Comparison of ENCODE assay signal across 16 cellular contexts in genomic region chr9:126501383-126502331, GRCh38.
A peak's percentile ranks its signal among the peaks of the same experiment; 100 is the strongest.
DNase-seq lines count a peak whose midpoint lies in the region; ATAC-seq and TF ChIP-seq lines count a peak whose summit lies in the region.
"Had no signal": no experiment of that assay in that cellular context is flagged by ENCODE, and none has a peak within 500 bp of the region (broad histone marks: within the 10 kb centered on the region; RNA-seq: fewer than 3 reads in every experiment).

No MANE protein-coding gene starts in this region.

- ATAC-seq in CD8-positive, alpha-beta T cell = no peak

- intact Hi-C loops in dorsolateral prefrontal cortex (cut with DNase I) = loop anchor here (1.0 to 10.0 kb wide), 5 partner anchors 55 to 281 kb away; no protein-coding TSS in a partner anchor
- intact Hi-C loops in CD8-positive, alpha-beta T cell (cut with DNase I, micrococcal nuclease) = loop anchor here (1.0 kb wide), 1 partner anchor 57 kb away; no protein-coding TSS in a partner anchor

- POLR2A ChIA-PET in CD8-positive, alpha-beta T cell (lab: Charles Lee) = no interaction called here

- TF ChIP-seq CTCF in dorsolateral prefrontal cortex (IDR thresholded peaks at IDR 0.05 in 54 of 56, conservative IDR thresholded peaks at IDR 0.05 in 2 of 56; ENCODE audit: low read depth in 1 of 56, partially characterized antibody in 56 of 56) = peak in 3 of 56 donors; percentile 10 to 34 (median 14)
- TF ChIP-seq CTCF in osteoblast (IDR thresholded peaks at IDR 0.05; ENCODE audit: extremely low read depth, low read depth, low read length) = peak; percentile 14
- no peak for TF ChIP-seq CTCF in CD8-positive, alpha-beta T cell (IDR thresholded peaks at IDR 0.05)

- no peak overlapping the region for H3K4me3 ChIP-seq in BLaER1 treated with 17β-estradiol and CSF1 and Interleukin-3, amounts not matched to agents 10 nM and 100 nM
- no peak overlapping the region for H3K4me3 ChIP-seq in NT2/D1 (ENCODE audit: insufficient read length, low read depth)
- H3K4me3 ChIP-seq in dorsolateral prefrontal cortex = peak overlapping the region in 13 of 59 donors; percentile 2 to 65 (median 21)
- no peak overlapping the region for H3K4me3 ChIP-seq in osteoblast (ENCODE audit: insufficient read depth, low read length)
- no peak overlapping the region for H3K4me3 ChIP-seq in CD8-positive, alpha-beta T cell (ENCODE audit: low read depth, low read length)
- H3K4me3 ChIP-seq: GM23248 had no signal

- DNase-seq in NT2/D1 (ENCODE audit: low read depth, low spot score) = no peak
- peak in 1 of 10 donors; percentile 44 for DNase-seq in dorsolateral prefrontal cortex
- no peak for DNase-seq in osteoblast (ENCODE audit: insufficient read length, low spot score, missing footprints)
- no peak for DNase-seq in activated naive CD4-positive, alpha-beta T cell treated with anti-CD3 and anti-CD28 coated beads, Interleukin-2, amount 10 ng/mL, durations not matched to agents 7 days and 5 days
- DNase-seq in activated CD4-positive, alpha-beta T cell treated with anti-CD3 and anti-CD28 coated beads for 4 hours = no peak
- no peak for DNase-seq in CD8-positive, alpha-beta T cell
- no peak for DNase-seq in UCSD-AML1 (lab: John Stamatoyannopoulos, UW; ENCODE audit: unreplicated experiment)

- peaks cover 38 to 60% (median 46%) of the 10 kb centered on the region in 10 experiments for H3K4me1 ChIP-seq in BLaER1 treated with 17β-estradiol and CSF1 and Interleukin-3, amounts not matched to agents 10 nM and 100 nM
- peaks cover 21% of the 10 kb centered on the region for H3K4me1 ChIP-seq in NT2/D1 (ENCODE audit: insufficient read depth, insufficient read length)
- peaks cover 18% of the 10 kb centered on the region for H3K4me1 ChIP-seq in osteoblast (ENCODE audit: insufficient read depth, low read length)
- peaks cover 13% of the 10 kb centered on the region for H3K4me1 ChIP-seq in CD8-positive, alpha-beta T cell (ENCODE audit: insufficient read depth, low read length)

- H3K79me2 ChIP-seq in osteoblast (ENCODE audit: insufficient read depth, low read length) = no peaks in the 10 kb centered on the region

- peaks cover 0 to 13% (median 11%) of the 10 kb centered on the region in 11 experiments; a peak in 14 of 22 replicates for H3K27me3 ChIP-seq in BLaER1 treated with 17β-estradiol and CSF1 and Interleukin-3, amounts not matched to agents 10 nM and 100 nM
- H3K27me3 ChIP-seq in NT2/D1 (ENCODE audit: insufficient read depth, insufficient read length) (peaks cover 18% of the 10 kb centered on the region), dorsolateral prefrontal cortex (no peaks in the 10 kb centered on the region), osteoblast (ENCODE audit: insufficient read depth, low read length) (peaks cover 4% of the 10 kb centered on the region)
- H3K27me3 ChIP-seq in CD8-positive, alpha-beta T cell (ENCODE audit: insufficient read depth, low read length) = no peaks in the 10 kb centered on the region

- H3K9ac ChIP-seq in BLaER1 treated with 17β-estradiol and CSF1 and Interleukin-3, amounts not matched to agents 10 nM and 100 nM = no peak overlapping the region
- peak overlapping the region; percentile 53 for H3K9ac ChIP-seq in NT2/D1 (ENCODE audit: insufficient read length, low read depth)
- H3K9ac ChIP-seq: GM23248 had no signal

- H3K4me3 Mint-ChIP-seq in activated naive CD4-positive, alpha-beta T cell treated with anti-CD3 and anti-CD28 coated beads, Interleukin-2, amount 10 ng/mL, durations not matched to agents 7 days and 5 days = no peak overlapping the region
- no peak overlapping the region for H3K4me3 Mint-ChIP-seq in CD8-positive, alpha-beta T cell
- H3K4me3 Mint-ChIP-seq: activated CD4-positive, alpha-beta T cell treated with anti-CD3 and anti-CD28 coated beads for 36 hours; activated CD8-positive, alpha-beta memory T cell treated with anti-CD3 and anti-CD28 coated beads, Interleukin-2, amount 10 ng/mL, durations not matched to agents 7 days and 5 days; activated naive CD8-positive, alpha-beta T cell; activated T-helper 1 cell treated with anti-CD3 and anti-CD28 coated beads, Interleukin-12 subunit alpha, Interleukin-12 subunit beta, Interleukin-2, Interleukin-4 antibody, amounts not matched to agents 30 ng/mL and 10 ng/mL and 1 ng/mL, durations not matched to agents 14 hours and 24 hours and 36 hours; stimulated activated naive CD8-positive, alpha-beta T cell treated with anti-CD3 and anti-CD28 coated beads, Interleukin-15, Interleukin-2, amounts not matched to agents 100 ng/mL and 50 ng/mL, for 24 hours had no signal

- H4K20me1 ChIP-seq in BLaER1 treated with 17β-estradiol and CSF1 and Interleukin-3, amounts not matched to agents 10 nM and 100 nM = peaks cover 0 to 64% (median 16%) of the 10 kb centered on the region in 11 experiments; a peak in 16 of 22 replicates
- H4K20me1 ChIP-seq in osteoblast (ENCODE audit: insufficient read depth, low read length) = peaks cover 15% of the 10 kb centered on the region

- CTCF ChIA-PET in activated naive CD4-positive, alpha-beta T cell treated with anti-CD3 and anti-CD28 coated beads, Interleukin-2, amount 10 ng/mL, durations not matched to agents 7 days and 5 days (lab: Charles Lee) = interaction anchor here (0.6 to 7.5 kb wide), 12 partner anchors 10 to 117 kb away, joined by 3 to 109 read pairs (median 3); no protein-coding TSS in a partner anchor
- CTCF ChIA-PET in CD8-positive, alpha-beta T cell (lab: Charles Lee) = interaction anchor here (0.5 to 8.5 kb wide), 21 partner anchors 8 to 190 kb away, joined by 3 to 187 read pairs (median 4); no protein-coding TSS in a partner anchor

- no peaks in the 10 kb centered on the region for H3K36me3 ChIP-seq in BLaER1 treated with 17β-estradiol and CSF1 and Interleukin-3, amounts not matched to agents 10 nM and 100 nM
- no peaks in the 10 kb centered on the region for H3K36me3 ChIP-seq in NT2/D1 (ENCODE audit: insufficient read depth, insufficient read length, low read length)
- H3K36me3 ChIP-seq in osteoblast (ENCODE audit: insufficient read depth, low read length) = no peaks in the 10 kb centered on the region
- no peaks in the 10 kb centered on the region for H3K36me3 ChIP-seq in CD8-positive, alpha-beta T cell (ENCODE audit: insufficient read depth, low read length)

- peak overlapping the region; percentile 22 to 99 (median 93); a peak in 18 of 22 replicates for H3K4me2 ChIP-seq in BLaER1 treated with 17β-estradiol and CSF1 and Interleukin-3, amounts not matched to agents 10 nM and 100 nM
- no peak overlapping the region for H3K4me2 ChIP-seq in osteoblast (ENCODE audit: insufficient read depth, low read length)

- no peak overlapping the region for H2AFZ ChIP-seq in osteoblast (ENCODE audit: low read length)
- H2AFZ ChIP-seq: GM23248 had no signal

- no peak overlapping the region for H3K27ac ChIP-seq in BLaER1 treated with 17β-estradiol and CSF1 and Interleukin-3, amounts not matched to agents 10 nM and 100 nM
- H3K27ac ChIP-seq in dorsolateral prefrontal cortex (peak overlapping the region in 48 of 59 donors; percentile 0 to 87 (median 70)), osteoblast (ENCODE audit: low read depth, low read length) (no peak overlapping the region)
- H3K27ac ChIP-seq in CD8-positive, alpha-beta T cell (ENCODE audit: low read depth, low read length) = no peak overlapping the region
- H3K27ac ChIP-seq: GM23248 had no signal

- H3K27me3 Mint-ChIP-seq in activated naive CD4-positive, alpha-beta T cell treated with anti-CD3 and anti-CD28 coated beads, Interleukin-2, amount 10 ng/mL, durations not matched to agents 7 days and 5 days = peaks cover 37% of the 10 kb centered on the region
- peaks cover 2% of the 10 kb centered on the region for H3K27me3 Mint-ChIP-seq in CD8-positive, alpha-beta T cell (ENCODE audit: low read depth)

- no peak overlapping the region for H3K27ac Mint-ChIP-seq in activated naive CD4-positive, alpha-beta T cell treated with anti-CD3 and anti-CD28 coated beads, Interleukin-2, amount 10 ng/mL, durations not matched to agents 7 days and 5 days
- H3K27ac Mint-ChIP-seq in CD8-positive, alpha-beta T cell = no peak overlapping the region
- H3K27ac Mint-ChIP-seq: activated CD4-positive, alpha-beta T cell treated with anti-CD3 and anti-CD28 coated beads for 36 hours; activated CD8-positive, alpha-beta memory T cell treated with anti-CD3 and anti-CD28 coated beads, Interleukin-2, amount 10 ng/mL, durations not matched to agents 7 days and 5 days; activated naive CD8-positive, alpha-beta T cell; activated T-helper 1 cell treated with anti-CD3 and anti-CD28 coated beads, Interleukin-12 subunit alpha, Interleukin-12 subunit beta, Interleukin-2, Interleukin-4 antibody, amounts not matched to agents 30 ng/mL and 10 ng/mL and 1 ng/mL, durations not matched to agents 14 hours and 24 hours and 36 hours; stimulated activated naive CD8-positive, alpha-beta T cell treated with anti-CD3 and anti-CD28 coated beads, Interleukin-15, Interleukin-2, amounts not matched to agents 100 ng/mL and 50 ng/mL, for 24 hours; type B pancreatic cell had no signal

- no peaks in the 10 kb centered on the region for H3K9me3 Mint-ChIP-seq in activated naive CD4-positive, alpha-beta T cell treated with anti-CD3 and anti-CD28 coated beads, Interleukin-2, amount 10 ng/mL, durations not matched to agents 7 days and 5 days
- no peaks in the 10 kb centered on the region for H3K9me3 Mint-ChIP-seq in CD8-positive, alpha-beta T cell
- H3K9me3 Mint-ChIP-seq: activated T-helper 1 cell treated with anti-CD3 and anti-CD28 coated beads, Interleukin-12 subunit alpha, Interleukin-12 subunit beta, Interleukin-2, Interleukin-4 antibody, amounts not matched to agents 30 ng/mL and 10 ng/mL and 1 ng/mL, durations not matched to agents 14 hours and 24 hours and 36 hours; CD8-positive, alpha-beta memory T cell; stimulated activated naive CD8-positive, alpha-beta T cell treated with anti-CD3 and anti-CD28 coated beads, Interleukin-15, Interleukin-2, amounts not matched to agents 100 ng/mL and 50 ng/mL, for 24 hours; type B pancreatic cell had no signal

- peaks cover 2% of the 10 kb centered on the region for H3K4me1 Mint-ChIP-seq in activated naive CD4-positive, alpha-beta T cell treated with anti-CD3 and anti-CD28 coated beads, Interleukin-2, amount 10 ng/mL, durations not matched to agents 7 days and 5 days
- peaks cover 20% of the 10 kb centered on the region for H3K4me1 Mint-ChIP-seq in CD8-positive, alpha-beta T cell (ENCODE audit: low read depth)

- H3K9me3 ChIP-seq in BLaER1 treated with 17β-estradiol and CSF1 and Interleukin-3, amounts not matched to agents 10 nM and 100 nM (replicated peaks in 1 of 11) = no peaks in the 10 kb centered on the region
- H3K9me3 ChIP-seq in NT2/D1 (ENCODE audit: insufficient read depth, low read length) (no peaks in the 10 kb centered on the region), osteoblast (ENCODE audit: low read depth, low read length) (no peaks in the 10 kb centered on the region)
- H3K9me3 ChIP-seq in CD8-positive, alpha-beta T cell (ENCODE audit: low read length) = no peaks in the 10 kb centered on the region

- H3K36me3 Mint-ChIP-seq in activated naive CD4-positive, alpha-beta T cell treated with anti-CD3 and anti-CD28 coated beads, Interleukin-2, amount 10 ng/mL, durations not matched to agents 7 days and 5 days = no peaks in the 10 kb centered on the region
- peaks cover 4% of the 10 kb centered on the region for H3K36me3 Mint-ChIP-seq in CD8-positive, alpha-beta T cell
- H3K36me3 Mint-ChIP-seq: activated naive CD8-positive, alpha-beta T cell; type B pancreatic cell had no signal

Comparison
In these comparisons a context has a peak if more than half of its experiments do, and no peak if none do; other contexts are left out.
1. H3K27ac ChIP-seq: peak in dorsolateral prefrontal cortex (48 of 59); none in BLaER1 treated with 17β-estradiol and CSF1 and Interleukin-3, amounts not matched to agents 10 nM and 100 nM (0 of 11), osteoblast (single experiment) and CD8-positive, alpha-beta T cell (single experiment).